In the genomic region with DNA sequence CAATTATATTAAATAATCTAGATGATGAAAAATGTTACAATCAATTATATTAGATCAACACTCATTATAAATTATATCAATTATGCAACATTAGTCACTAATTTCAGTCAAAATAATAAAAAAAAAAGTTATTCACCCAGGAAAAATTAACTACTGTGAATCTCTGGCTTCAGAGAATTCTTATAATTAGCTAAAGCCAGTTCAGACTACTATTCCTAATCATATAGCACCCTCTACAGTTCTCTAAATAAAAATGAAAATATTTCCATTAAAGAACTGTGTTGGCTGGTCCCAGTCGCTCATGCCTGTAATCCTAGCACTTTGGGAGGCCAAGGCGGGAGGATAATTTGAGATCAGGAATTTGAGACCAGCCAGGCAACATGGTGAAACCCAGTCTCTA, we compare ENCODE assay signal across 12 cellular contexts. TPM values are rescaled to one million over a fixed set of nuclear protein-coding genes. Genes with fewer than 3 reads are reported as not detected.
A peak's percentile ranks its signal among the peaks of the same experiment; 100 is the strongest.
DNase-seq lines count a peak whose midpoint lies in the region; ATAC-seq and TF ChIP-seq lines count a peak whose summit lies in the region.
"Had no signal": no experiment of that assay in that cellular context is flagged by ENCODE, and none has a peak within 500 bp of the region (broad histone marks: within the 10 kb centered on the region; RNA-seq: fewer than 3 reads in every experiment).

No MANE protein-coding gene starts in this region.

- H3K4me1 ChIP-seq in heart left ventricle: peaks cover 0 to 13% (median 6%) of the 10 kb centered on the region in 12 donors
- no peaks in the 10 kb centered on the region for H3K4me1 ChIP-seq in uterus

- H3K27me3 ChIP-seq in heart left ventricle: no peaks in the 10 kb centered on the region
- H3K27me3 ChIP-seq in uterus: no peaks in the 10 kb centered on the region
- H3K27me3 ChIP-seq: neutrophil, SJCRH30 had no signal

- WGBS in heart left ventricle, 4 donors: 57 to 68% (median 64%) methylated on average over 2 of the region's 2 CpGs

- H3K4me3 ChIP-seq in heart left ventricle (no peak overlapping the region), fibroblast of villous mesenchyme (ENCODE audit: low read depth, low read length) (no peak overlapping the region), uterus (no peak overlapping the region)
- H3K4me3 ChIP-seq: SJCRH30 had no signal

- peaks cover 0 to 7% (median 0%) of the 10 kb centered on the region in 9 donors for H3K36me3 ChIP-seq in heart left ventricle
- H3K36me3 ChIP-seq in uterus: no peaks in the 10 kb centered on the region
- H3K36me3 ChIP-seq: neutrophil had no signal

- DNase-seq in heart left ventricle (no peak), Right ventricle myocardium inferior (ENCODE audit: missing footprints) (no peak), RKO (ENCODE audit: low spot score) (peak; percentile 46), fibroblast of villous mesenchyme (ENCODE audit: low read depth) (no peak), uterus (no peak), LoVo (ENCODE audit: low spot score) (no peak)
- DNase-seq: CD4-positive, alpha-beta T cell; MM.1S had no signal

- H3K27ac ChIP-seq in heart left ventricle (no peak overlapping the region), uterus (no peak overlapping the region)
- H3K27ac ChIP-seq: neutrophil, SJCRH30 had no signal

- TF ChIP-seq POLR2A in heart left ventricle (IDR thresholded peaks at IDR 0.05): no peak
- TF ChIP-seq POLR2A in uterus (IDR thresholded peaks at IDR 0.05): no peak

- ATAC-seq in heart left ventricle: peak in 2 of 4 donors; percentile 34 to 46
- ATAC-seq in Right ventricle myocardium inferior: no peak
- no peak for ATAC-seq in GM18873 (IDR thresholded peaks at IDR 0.05; ENCODE audit: low FRiP score, unreplicated experiment)
- no peak for ATAC-seq in activated CD4-positive, CD25-positive, alpha-beta regulatory T cell treated with anti-CD3 and anti-CD28 coated beads, Interleukin-2, amount 50 U/mL, for 24 hours

- intact Hi-C loops in heart left ventricle (cut with DNase I) (loop anchor here in 3 of 10 donors (1.0 to 5.0 kb wide), 2 partner anchors 157 kb away; no protein-coding TSS in a partner anchor), Right ventricle myocardium inferior (cut with DNase I) (loop anchor here (2.0 kb wide), 1 partner anchor 157 kb away; no protein-coding TSS in a partner anchor), uterus (cut with DNase I; ENCODE audit: low total_unique reads) (no loop called here)

- no peaks in the 10 kb centered on the region for H3K9me3 ChIP-seq in heart left ventricle
- H3K9me3 ChIP-seq in uterus: no peaks in the 10 kb centered on the region
- H3K9me3 ChIP-seq: neutrophil, SJCRH30 had no signal

- TF ChIP-seq CTCF in heart left ventricle (IDR thresholded peaks at IDR 0.05) (peak in 8 of 12 donors; percentile 17 to 55 (median 42)), fibroblast of villous mesenchyme (IDR thresholded peaks at IDR 0.05; ENCODE audit: insufficient read depth, low read depth, low read length) (peak; percentile 22), uterus (IDR thresholded peaks at IDR 0.05) (peak in 3 of 4 experiments; percentile 8 to 24 (median 18))

RNA-seq across cellular contexts. Expression of a gene that starts 33.0 kb away (rescaled TPM):
- 10 to 100 TPM; 18.5 to 53.7 (median 28.4) TPM for total RNA-seq in heart left ventricle
- 1 to 10 TPM; 4.8 to 6.8 TPM for polyA plus RNA-seq in heart left ventricle
- 30.7 TPM for total RNA-seq in Right ventricle myocardium inferior
- 20.3 and 29.8 TPM in 2 replicates for total RNA-seq in fibroblast of villous mesenchyme
- 10 to 100 TPM in 2 of 4 donors, 1 to 10 TPM in 2; 4.9 to 35.4 (median 13.3) TPM for total RNA-seq in uterus
